In genomic region chr3:10602769-10603768, GRCh38 we compare ENCODE assay signal across 9 cellular contexts.
DNase-seq lines count a peak whose midpoint lies in the region; ATAC-seq and TF ChIP-seq lines count a peak whose summit lies in the region.
"Had no signal": no experiment of that assay in that cellular context is flagged by ENCODE, and none has a peak within 500 bp of the region (broad histone marks: within the 10 kb centered on the region; RNA-seq: fewer than 3 reads in every experiment).

No MANE protein-coding gene starts in this region.

- H3K4me1 ChIP-seq in Caco-2: no peaks in the 10 kb centered on the region

- POLR2A ChIA-PET in Caco-2 (lab: Charles Lee): no interaction called here

- H3K9me3 ChIP-seq in Caco-2: no peaks in the 10 kb centered on the region

- peak overlapping the region; percentile 10 for H3K4me3 Mint-ChIP-seq in activated naive CD4-positive, alpha-beta T cell treated with anti-CD3 and anti-CD28 coated beads, Interleukin-2, amount 10 ng/mL, durations not matched to agents 7 days and 5 days
- no peak overlapping the region for H3K4me3 Mint-ChIP-seq in Caco-2 (ENCODE audit: unreplicated experiment)

- peak overlapping the region; percentile 80 for H3K27ac Mint-ChIP-seq in activated naive CD4-positive, alpha-beta T cell treated with anti-CD3 and anti-CD28 coated beads, Interleukin-2, amount 10 ng/mL, durations not matched to agents 7 days and 5 days
- H3K27ac Mint-ChIP-seq in Caco-2 (ENCODE audit: unreplicated experiment): no peak overlapping the region

- no peak for TF ChIP-seq CTCF in coronary artery (IDR thresholded peaks at IDR 0.05)
- TF ChIP-seq CTCF in Caco-2 (IDR thresholded peaks at IDR 0.05; ENCODE audit: insufficient read depth in 1 of 2, low read depth in 1 of 2, low read length in 1 of 2, severe bottlenecking in 1 of 2, unreplicated experiment in 1 of 2): no peak

- CTCF ChIA-PET in activated naive CD4-positive, alpha-beta T cell treated with anti-CD3 and anti-CD28 coated beads, Interleukin-2, amount 10 ng/mL, durations not matched to agents 7 days and 5 days (lab: Charles Lee): interaction anchor here (0.8 kb wide), 1 partner anchor 74 kb away, joined by 3 read pairs; no protein-coding TSS in a partner anchor
- CTCF ChIA-PET in Caco-2 (lab: Charles Lee): no interaction called here

- ATAC-seq in GM19351 (IDR thresholded peaks at IDR 0.05; ENCODE audit: unreplicated experiment) (peak; percentile 87), HG03457 (IDR thresholded peaks at IDR 0.05; ENCODE audit: unreplicated experiment) (no peak)

- no peaks in the 10 kb centered on the region for H3K36me3 Mint-ChIP-seq in activated naive CD4-positive, alpha-beta T cell treated with anti-CD3 and anti-CD28 coated beads, Interleukin-2, amount 10 ng/mL, durations not matched to agents 7 days and 5 days
- H3K36me3 Mint-ChIP-seq in Caco-2 (ENCODE audit: insufficient read depth, unreplicated experiment): no peaks in the 10 kb centered on the region

- DNase-seq in RPMI8226 (peak; percentile 8), coronary artery (ENCODE audit: low spot score) (no peak), Caco-2 (no peak), NCI-H774 (lab: John Stamatoyannopoulos, UW) (no peak)
- peak; percentile 82 for DNase-seq in activated naive CD4-positive, alpha-beta T cell treated with anti-CD3 and anti-CD28 coated beads, Interleukin-2, amount 10 ng/mL, durations not matched to agents 7 days and 5 days
- DNase-seq in stimulated activated CD4-positive, alpha-beta T cell treated with anti-CD3 and anti-CD28 coated beads, TNF-alpha, amount 100 ng/mL, for 1 hour (ENCODE audit: low read depth in 3 of 3, low spot score in 1 of 3): peak; percentile 30 to 38 (median 37)

- H3K27ac ChIP-seq in coronary artery: no peak overlapping the region

- H3K4me1 Mint-ChIP-seq in activated naive CD4-positive, alpha-beta T cell treated with anti-CD3 and anti-CD28 coated beads, Interleukin-2, amount 10 ng/mL, durations not matched to agents 7 days and 5 days: peaks cover 37% of the 10 kb centered on the region
- H3K4me1 Mint-ChIP-seq in Caco-2 (ENCODE audit: low read depth, unreplicated experiment): no peaks in the 10 kb centered on the region

- no peaks in the 10 kb centered on the region for H3K9me3 Mint-ChIP-seq in activated naive CD4-positive, alpha-beta T cell treated with anti-CD3 and anti-CD28 coated beads, Interleukin-2, amount 10 ng/mL, durations not matched to agents 7 days and 5 days
- no peaks in the 10 kb centered on the region for H3K9me3 Mint-ChIP-seq in Caco-2 (ENCODE audit: unreplicated experiment)

- peaks cover 76% of the 10 kb centered on the region for H3K27me3 Mint-ChIP-seq in activated naive CD4-positive, alpha-beta T cell treated with anti-CD3 and anti-CD28 coated beads, Interleukin-2, amount 10 ng/mL, durations not matched to agents 7 days and 5 days
- peaks cover 17% of the 10 kb centered on the region for H3K27me3 Mint-ChIP-seq in Caco-2 (ENCODE audit: insufficient read depth, unreplicated experiment)

- intact Hi-C loops in Caco-2 (cut with micrococcal nuclease; ENCODE audit: unreplicated experiment): no loop called here

- no peak overlapping the region for H3K4me3 ChIP-seq in coronary artery
- no peak overlapping the region for H3K4me3 ChIP-seq in Caco-2 (ENCODE audit: low read depth, low read length)
- H3K4me3 ChIP-seq: skin epidermis had no signal

- H3K27me3 ChIP-seq in Caco-2 (replicated peaks; ENCODE audit: control insufficient read depth, insufficient read depth, low read length): no peaks in the 10 kb centered on the region; the same call in none of the 2 replicates

- H3K36me3 ChIP-seq in Caco-2 (ENCODE audit: control insufficient read depth, insufficient read depth, low read length): no peaks in the 10 kb centered on the region

- no TSS peak for BruUV-seq in Caco-2 (replicated peaks; lab: Mats Ljungman, UMichigan)

Comparison
In these comparisons a context has a peak if more than half of its experiments do, and no peak if none do; other contexts are left out.
1. DNase-seq: peak in RPMI8226 (single experiment), activated naive CD4-positive, alpha-beta T cell treated with anti-CD3 and anti-CD28 coated beads, Interleukin-2, amount 10 ng/mL, durations not matched to agents 7 days and 5 days (single experiment) and stimulated activated CD4-positive, alpha-beta T cell treated with anti-CD3 and anti-CD28 coated beads, TNF-alpha, amount 100 ng/mL, for 1 hour (3 of 3); none in coronary artery (single experiment), Caco-2 (0 of 2) and NCI-H774 (single experiment).